Comparison of ENCODE assay signal across 8 cellular contexts in the genomic region with DNA sequence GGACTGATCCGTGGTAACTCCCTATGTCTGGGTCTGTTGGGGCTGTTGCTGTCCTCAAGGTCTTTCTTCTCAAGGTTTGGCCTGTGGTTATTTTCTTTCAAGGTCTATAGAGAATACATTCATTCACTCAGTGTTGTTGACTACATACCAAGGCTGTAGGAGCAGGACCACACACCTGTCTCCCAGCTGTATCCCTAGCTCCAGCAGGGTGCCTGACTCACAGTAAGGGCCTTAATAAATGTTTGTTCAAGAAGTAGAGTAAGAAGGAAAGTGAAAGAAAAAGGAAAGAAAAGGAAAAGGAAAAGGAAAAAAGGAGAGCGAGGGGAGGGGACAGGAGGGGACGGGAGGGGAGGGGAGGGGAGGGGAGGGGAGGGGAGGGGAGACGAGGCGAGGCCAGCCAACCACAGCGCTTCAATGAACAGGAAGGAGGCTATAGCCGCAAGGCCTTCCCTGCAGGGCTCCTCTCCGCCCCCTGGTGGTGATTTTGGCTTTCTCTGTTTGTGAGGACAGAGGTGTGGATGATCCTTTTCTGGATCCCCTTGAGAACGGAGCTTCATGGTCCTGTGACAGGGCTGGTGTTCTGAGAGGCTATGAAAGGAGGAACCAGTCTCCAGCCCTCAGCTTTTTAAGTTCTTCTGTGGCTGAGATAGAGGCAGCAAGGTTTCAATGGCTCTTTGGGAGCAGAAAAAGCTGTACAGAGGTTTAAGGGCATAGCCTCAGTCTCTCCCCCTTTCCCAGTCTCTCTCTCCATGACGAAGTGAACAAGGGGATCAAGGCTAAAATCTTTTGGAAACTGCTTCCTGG. TPM values are rescaled to one million over a fixed set of nuclear protein-coding genes. Genes with fewer than 3 reads are reported as not detected.
DNase-seq lines count a peak whose midpoint lies in the region; ATAC-seq and TF ChIP-seq lines count a peak whose summit lies in the region.

No MANE protein-coding gene starts in this region.

- H3K27ac ChIP-seq in HCT116 (ENCODE audit: low read depth, low read length) (no peak overlapping the region), ascending aorta (no peak overlapping the region)

- intact Hi-C loops in HCT116 (cut with micrococcal nuclease) (loop anchor here (10.0 kb wide), 1 partner anchor 145 kb away; the partner anchor contains the start of gene LCE3A), ascending aorta (cut with DNase I) (no loop called here), mucosa of descending colon (cut with DNase I, micrococcal nuclease) (no loop called here)

- RAD21 ChIA-PET in HCT116 (lab: Charles Lee; ENCODE audit: low non-redundant PET in 1 of 2, low total read pairs in 2 of 2, uncharacterized antibody in 2 of 2, unreplicated experiment in 2 of 2) = no interaction called here

- 0 out of 2 replicates have a peak, but pooled peaks have one; percentile 8 for TF ChIP-seq RAD21 in HCT116 (IDR thresholded peaks at IDR 0.05; ENCODE audit: low read depth)

- peak overlapping the region; percentile 82 for H2AFZ ChIP-seq in HCT116 (ENCODE audit: low read depth, low read length, poor library complexity, severe bottlenecking)

- ATAC-seq in HCT116 = peak; percentile 100
- peak; percentile 54 to 77 (median 62) for ATAC-seq in T-cell (replicated peaks in 1 of 4)
- peak; percentile 78 for ATAC-seq in mucosa of descending colon
- ATAC-seq in HG03571 (IDR thresholded peaks at IDR 0.05; ENCODE audit: unreplicated experiment) = no peak
- no peak for ATAC-seq in GM18502 (IDR thresholded peaks at IDR 0.05; ENCODE audit: poor library complexity, unreplicated experiment)

- H3K9me3 Mint-ChIP-seq in T-cell = peaks cover 19 to 26% (median 25%) of the 10 kb centered on the region in 3 donors

- peaks cover 1 to 2% of the 10 kb centered on the region in 2 donors for H3K27me3 Mint-ChIP-seq in T-cell

- H3K9me3 ChIP-seq in HCT116 (ENCODE audit: control insufficient read depth in 1 of 2, insufficient read depth in 1 of 2, low read depth in 1 of 2, low read length in 2 of 2) (peaks cover 11% of the 10 kb centered on the region in 2 experiments; a peak in 2 of 4 replicates), ascending aorta (peaks cover 0 to 15% of the 10 kb centered on the region in 2 donors), mucosa of descending colon (peaks cover 14% of the 10 kb centered on the region)

- CTCF ChIA-PET in HCT116 (lab: Charles Lee) = interaction anchor here (0.6 to 1.4 kb wide), 13 partner anchors 10 to 286 kb away, joined by 3 to 22 read pairs (median 3); no protein-coding TSS in a partner anchor
- CTCF ChIA-PET in T-cell (lab: Charles Lee) = interaction anchor here (0.8 to 2.7 kb wide), 4 partner anchors 9 to 110 kb away, joined by 3 to 15 read pairs (median 5); no protein-coding TSS in a partner anchor

- H3K4me1 ChIP-seq in HCT116 (ENCODE audit: control insufficient read depth in 1 of 2, insufficient read depth in 2 of 2, low read length in 2 of 2) = 0 out of 4 replicates have a peak, but pooled peaks cover 0 to 3% of the 10 kb centered on the region in 2 experiments
- no peaks in the 10 kb centered on the region for H3K4me1 ChIP-seq in ascending aorta
- peaks cover 4% of the 10 kb centered on the region for H3K4me1 ChIP-seq in mucosa of descending colon (ENCODE audit: low read depth)

- H3K36me3 Mint-ChIP-seq in T-cell = no peaks in the 10 kb centered on the region

- H3K79me2 ChIP-seq in HCT116 (ENCODE audit: insufficient read depth, low read length) = no peaks in the 10 kb centered on the region

- DNase-seq in CD1c-positive myeloid dendritic cell (ENCODE audit: extremely low spot score) (peak; percentile 52), HCT116 (ENCODE audit: low read depth, low spot score) (peak; percentile 63), T-cell (peak; percentile 5 to 61 (median 41)), ascending aorta (ENCODE audit: low spot score in 2 of 2) (no peak), mucosa of descending colon (peak in 2 of 3 donors; percentile 43 to 70), NCI-H128 (lab: John Stamatoyannopoulos, UW; ENCODE audit: unreplicated experiment) (no peak)

- no peaks in the 10 kb centered on the region for H4K20me1 ChIP-seq in HCT116 (ENCODE audit: insufficient read depth)

- H3K36me3 ChIP-seq in HCT116 (ENCODE audit: control insufficient read depth in 1 of 2, insufficient read depth in 2 of 2, low read length in 2 of 2) = no peaks in the 10 kb centered on the region
- H3K36me3 ChIP-seq in ascending aorta = no peaks in the 10 kb centered on the region
- no peaks in the 10 kb centered on the region for H3K36me3 ChIP-seq in mucosa of descending colon (ENCODE audit: low read depth)

- no peak overlapping the region for H3K4me3 ChIP-seq in HCT116 (replicated peaks in 1 of 2; ENCODE audit: low read depth in 1 of 2, low read length in 2 of 2)
- no peak overlapping the region for H3K4me3 ChIP-seq in ascending aorta
- H3K4me3 ChIP-seq in mucosa of descending colon = no peak overlapping the region

- H3K27me3 ChIP-seq in HCT116 (ENCODE audit: insufficient read depth, low read length) (no peaks in the 10 kb centered on the region), ascending aorta (no peaks in the 10 kb centered on the region)

- TF ChIP-seq POLR2A in HCT116 (IDR thresholded peaks at IDR 0.05; ENCODE audit: borderline replicate concordance, extremely low read depth, insufficient read depth, insufficient read length) = no peak

- POLR2A ChIA-PET in HCT116 (lab: Charles Lee) (no interaction called here), T-cell (lab: Charles Lee) (no interaction called here)

- H3K9me2 ChIP-seq in HCT116 (ENCODE audit: insufficient read depth) = no peaks in the 10 kb centered on the region

- no TSS peak for BruUV-seq in HCT116 (replicated peaks; lab: Mats Ljungman, UMichigan)

- peaks cover 10 to 15% (median 14%) of the 10 kb centered on the region in 3 donors for H3K4me1 Mint-ChIP-seq in T-cell

- peak overlapping the region; percentile 45 for H3K4me2 ChIP-seq in HCT116 (ENCODE audit: low read length)

- H3K27ac Mint-ChIP-seq in T-cell = peak overlapping the region in 1 of 2 donors; percentile 49

- TF ChIP-seq CTCF in HCT116 (IDR thresholded peaks at IDR 0.05 in 2 of 3, conservative IDR thresholded peaks at IDR 0.05 in 1 of 3; ENCODE audit: borderline replicate concordance in 1 of 3, insufficient read depth in 1 of 3, low read depth in 2 of 3, low read length in 2 of 3) = peak; percentile 34 to 88 (median 68); a peak in 5 of 6 replicates
- peak in 2 of 3 experiments; percentile 10 to 40 for TF ChIP-seq CTCF in ascending aorta (IDR thresholded peaks at IDR 0.05)
- TF ChIP-seq CTCF in mucosa of descending colon (IDR thresholded peaks at IDR 0.05) = no peak

- H3K4me3 Mint-ChIP-seq in T-cell = no peak overlapping the region

- H3K9ac ChIP-seq in HCT116 (ENCODE audit: low read length) = no peak overlapping the region

TF ChIP-seq in HCT116, 20 proteins besides CTCF, POLR2A, EP300 and RAD21:
- TF ChIP-seq YY1 (IDR thresholded peaks at IDR 0.05; ENCODE audit: extremely low read depth, insufficient replicate concordance, low read depth, low read length) (no peak), CBX3 (IDR thresholded peaks at IDR 0.05; ENCODE audit: low read depth) (peak; percentile 63; the same call in 1 of the 2 replicates)

RNA-seq across cellular contexts. Expression of gene LCE5A, which starts 30.6 kb away (rescaled TPM):
- not detected for total RNA-seq in HCT116 (2021; ENCODE audit: unreplicated experiment)
- not detected in 2 replicates for polyA plus RNA-seq in HCT116 (2012)
- not detected for total RNA-seq in T-cell
- total RNA-seq in ascending aorta = not detected
- not detected for total RNA-seq in mucosa of descending colon

RNA-seq across cellular contexts. Expression of gene CRCT1, which starts 34.3 kb away (rescaled TPM):
- total RNA-seq in HCT116 (2021; ENCODE audit: unreplicated experiment) (not detected), T-cell (not detected), ascending aorta (not detected), mucosa of descending colon (not detected)
- polyA plus RNA-seq in HCT116 (2012) = not detected in 2 replicates

Comparison
In these comparisons a context has a peak if more than half of its experiments do, and no peak if none do; other contexts are left out.
1. DNase-seq: peak in CD1c-positive myeloid dendritic cell (single experiment), HCT116 (single experiment), T-cell (34 of 34) and mucosa of descending colon (2 of 3); none in ascending aorta (0 of 2) and NCI-H128 (single experiment).
2. ATAC-seq: peak in HCT116 (single experiment), T-cell (4 of 4) and mucosa of descending colon (single experiment); none in HG03571 (single experiment) and GM18502 (single experiment).